Comparison of ENCODE assay signal across 1 cellular context in the genomic region with DNA sequence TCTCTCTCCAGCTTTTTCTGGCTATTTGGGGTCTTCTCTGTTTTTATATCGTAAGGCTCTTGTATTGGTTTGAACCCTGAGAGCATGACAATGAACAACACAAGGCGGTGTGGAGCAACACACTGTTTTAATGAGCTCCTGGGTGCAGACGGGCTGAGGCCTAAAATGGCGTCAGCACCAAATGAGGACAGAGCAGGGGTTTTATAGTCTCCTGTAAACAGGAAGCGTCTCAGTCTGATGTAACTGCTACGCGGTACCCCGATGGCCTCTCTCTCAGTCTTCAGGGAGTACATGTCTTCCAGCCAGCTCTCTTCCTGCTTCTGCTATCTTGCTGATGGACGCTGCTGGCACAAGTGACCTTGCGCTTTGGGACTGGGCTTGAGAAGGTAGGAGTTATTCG.
TF ChIP-seq lines count a peak whose summit lies in the region.

No MANE protein-coding gene starts in this region.

TF ChIP-seq in K562, 482 proteins besides CTCF, POLR2A, EP300 and RAD21 (continued from another document and continues in another):
- TF ChIP-seq, protein P1, sequence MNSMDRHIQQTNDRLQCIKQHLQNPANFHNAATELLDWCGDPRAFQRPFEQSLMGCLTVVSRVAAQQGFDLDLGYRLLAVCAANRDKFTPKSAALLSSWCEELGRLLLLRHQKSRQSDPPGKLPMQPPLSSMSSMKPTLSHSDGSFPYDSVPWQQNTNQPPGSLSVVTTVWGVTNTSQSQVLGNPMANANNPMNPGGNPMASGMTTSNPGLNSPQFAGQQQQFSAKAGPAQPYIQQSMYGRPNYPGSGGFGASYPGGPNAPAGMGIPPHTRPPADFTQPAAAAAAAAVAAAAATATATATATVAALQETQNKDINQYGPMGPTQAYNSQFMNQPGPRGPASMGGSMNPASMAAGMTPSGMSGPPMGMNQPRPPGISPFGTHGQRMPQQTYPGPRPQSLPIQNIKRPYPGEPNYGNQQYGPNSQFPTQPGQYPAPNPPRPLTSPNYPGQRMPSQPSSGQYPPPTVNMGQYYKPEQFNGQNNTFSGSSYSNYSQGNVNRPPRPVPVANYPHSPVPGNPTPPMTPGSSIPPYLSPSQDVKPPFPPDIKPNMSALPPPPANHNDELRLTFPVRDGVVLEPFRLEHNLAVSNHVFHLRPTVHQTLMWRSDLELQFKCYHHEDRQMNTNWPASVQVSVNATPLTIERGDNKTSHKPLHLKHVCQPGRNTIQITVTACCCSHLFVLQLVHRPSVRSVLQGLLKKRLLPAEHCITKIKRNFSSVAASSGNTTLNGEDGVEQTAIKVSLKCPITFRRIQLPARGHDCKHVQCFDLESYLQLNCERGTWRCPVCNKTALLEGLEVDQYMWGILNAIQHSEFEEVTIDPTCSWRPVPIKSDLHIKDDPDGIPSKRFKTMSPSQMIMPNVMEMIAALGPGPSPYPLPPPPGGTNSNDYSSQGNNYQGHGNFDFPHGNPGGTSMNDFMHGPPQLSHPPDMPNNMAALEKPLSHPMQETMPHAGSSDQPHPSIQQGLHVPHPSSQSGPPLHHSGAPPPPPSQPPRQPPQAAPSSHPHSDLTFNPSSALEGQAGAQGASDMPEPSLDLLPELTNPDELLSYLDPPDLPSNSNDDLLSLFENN (IDR thresholded peaks at IDR 0.05; ENCODE audit: low read depth in 2 of 2, low read length in 2 of 2): no peak
- TF ChIP-seq PHF20 (IDR thresholded peaks at IDR 0.05; ENCODE audit: partially characterized antibody): no peak
- TF ChIP-seq, protein P2, sequence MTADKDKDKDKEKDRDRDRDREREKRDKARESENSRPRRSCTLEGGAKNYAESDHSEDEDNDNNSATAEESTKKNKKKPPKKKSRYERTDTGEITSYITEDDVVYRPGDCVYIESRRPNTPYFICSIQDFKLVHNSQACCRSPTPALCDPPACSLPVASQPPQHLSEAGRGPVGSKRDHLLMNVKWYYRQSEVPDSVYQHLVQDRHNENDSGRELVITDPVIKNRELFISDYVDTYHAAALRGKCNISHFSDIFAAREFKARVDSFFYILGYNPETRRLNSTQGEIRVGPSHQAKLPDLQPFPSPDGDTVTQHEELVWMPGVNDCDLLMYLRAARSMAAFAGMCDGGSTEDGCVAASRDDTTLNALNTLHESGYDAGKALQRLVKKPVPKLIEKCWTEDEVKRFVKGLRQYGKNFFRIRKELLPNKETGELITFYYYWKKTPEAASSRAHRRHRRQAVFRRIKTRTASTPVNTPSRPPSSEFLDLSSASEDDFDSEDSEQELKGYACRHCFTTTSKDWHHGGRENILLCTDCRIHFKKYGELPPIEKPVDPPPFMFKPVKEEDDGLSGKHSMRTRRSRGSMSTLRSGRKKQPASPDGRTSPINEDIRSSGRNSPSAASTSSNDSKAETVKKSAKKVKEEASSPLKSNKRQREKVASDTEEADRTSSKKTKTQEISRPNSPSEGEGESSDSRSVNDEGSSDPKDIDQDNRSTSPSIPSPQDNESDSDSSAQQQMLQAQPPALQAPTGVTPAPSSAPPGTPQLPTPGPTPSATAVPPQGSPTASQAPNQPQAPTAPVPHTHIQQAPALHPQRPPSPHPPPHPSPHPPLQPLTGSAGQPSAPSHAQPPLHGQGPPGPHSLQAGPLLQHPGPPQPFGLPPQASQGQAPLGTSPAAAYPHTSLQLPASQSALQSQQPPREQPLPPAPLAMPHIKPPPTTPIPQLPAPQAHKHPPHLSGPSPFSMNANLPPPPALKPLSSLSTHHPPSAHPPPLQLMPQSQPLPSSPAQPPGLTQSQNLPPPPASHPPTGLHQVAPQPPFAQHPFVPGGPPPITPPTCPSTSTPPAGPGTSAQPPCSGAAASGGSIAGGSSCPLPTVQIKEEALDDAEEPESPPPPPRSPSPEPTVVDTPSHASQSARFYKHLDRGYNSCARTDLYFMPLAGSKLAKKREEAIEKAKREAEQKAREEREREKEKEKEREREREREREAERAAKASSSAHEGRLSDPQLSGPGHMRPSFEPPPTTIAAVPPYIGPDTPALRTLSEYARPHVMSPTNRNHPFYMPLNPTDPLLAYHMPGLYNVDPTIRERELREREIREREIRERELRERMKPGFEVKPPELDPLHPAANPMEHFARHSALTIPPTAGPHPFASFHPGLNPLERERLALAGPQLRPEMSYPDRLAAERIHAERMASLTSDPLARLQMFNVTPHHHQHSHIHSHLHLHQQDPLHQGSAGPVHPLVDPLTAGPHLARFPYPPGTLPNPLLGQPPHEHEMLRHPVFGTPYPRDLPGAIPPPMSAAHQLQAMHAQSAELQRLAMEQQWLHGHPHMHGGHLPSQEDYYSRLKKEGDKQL (CRISPR knock-in tag; IDR thresholded peaks at IDR 0.05; ENCODE audit: borderline replicate concordance): no peak
- TF ChIP-seq NR4A1 (CRISPR knock-in tag; IDR thresholded peaks at IDR 0.05): no peak
- TF ChIP-seq NR4A1 (tag; IDR thresholded peaks at IDR 0.05): peak; percentile 85
- no peak for TF ChIP-seq MIER1 (IDR thresholded peaks at IDR 0.05; ENCODE audit: low read depth)
- TF ChIP-seq, protein P3, sequence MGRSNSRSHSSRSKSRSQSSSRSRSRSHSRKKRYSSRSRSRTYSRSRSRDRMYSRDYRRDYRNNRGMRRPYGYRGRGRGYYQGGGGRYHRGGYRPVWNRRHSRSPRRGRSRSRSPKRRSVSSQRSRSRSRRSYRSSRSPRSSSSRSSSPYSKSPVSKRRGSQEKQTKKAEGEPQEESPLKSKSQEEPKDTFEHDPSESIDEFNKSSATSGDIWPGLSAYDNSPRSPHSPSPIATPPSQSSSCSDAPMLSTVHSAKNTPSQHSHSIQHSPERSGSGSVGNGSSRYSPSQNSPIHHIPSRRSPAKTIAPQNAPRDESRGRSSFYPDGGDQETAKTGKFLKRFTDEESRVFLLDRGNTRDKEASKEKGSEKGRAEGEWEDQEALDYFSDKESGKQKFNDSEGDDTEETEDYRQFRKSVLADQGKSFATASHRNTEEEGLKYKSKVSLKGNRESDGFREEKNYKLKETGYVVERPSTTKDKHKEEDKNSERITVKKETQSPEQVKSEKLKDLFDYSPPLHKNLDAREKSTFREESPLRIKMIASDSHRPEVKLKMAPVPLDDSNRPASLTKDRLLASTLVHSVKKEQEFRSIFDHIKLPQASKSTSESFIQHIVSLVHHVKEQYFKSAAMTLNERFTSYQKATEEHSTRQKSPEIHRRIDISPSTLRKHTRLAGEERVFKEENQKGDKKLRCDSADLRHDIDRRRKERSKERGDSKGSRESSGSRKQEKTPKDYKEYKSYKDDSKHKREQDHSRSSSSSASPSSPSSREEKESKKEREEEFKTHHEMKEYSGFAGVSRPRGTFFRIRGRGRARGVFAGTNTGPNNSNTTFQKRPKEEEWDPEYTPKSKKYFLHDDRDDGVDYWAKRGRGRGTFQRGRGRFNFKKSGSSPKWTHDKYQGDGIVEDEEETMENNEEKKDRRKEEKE (IDR thresholded peaks at IDR 0.05; ENCODE audit: borderline replicate concordance in 1 of 2, control insufficient read depth in 1 of 2, low read depth in 2 of 2, low read length in 1 of 2): no peak
- TF ChIP-seq, protein P4, sequence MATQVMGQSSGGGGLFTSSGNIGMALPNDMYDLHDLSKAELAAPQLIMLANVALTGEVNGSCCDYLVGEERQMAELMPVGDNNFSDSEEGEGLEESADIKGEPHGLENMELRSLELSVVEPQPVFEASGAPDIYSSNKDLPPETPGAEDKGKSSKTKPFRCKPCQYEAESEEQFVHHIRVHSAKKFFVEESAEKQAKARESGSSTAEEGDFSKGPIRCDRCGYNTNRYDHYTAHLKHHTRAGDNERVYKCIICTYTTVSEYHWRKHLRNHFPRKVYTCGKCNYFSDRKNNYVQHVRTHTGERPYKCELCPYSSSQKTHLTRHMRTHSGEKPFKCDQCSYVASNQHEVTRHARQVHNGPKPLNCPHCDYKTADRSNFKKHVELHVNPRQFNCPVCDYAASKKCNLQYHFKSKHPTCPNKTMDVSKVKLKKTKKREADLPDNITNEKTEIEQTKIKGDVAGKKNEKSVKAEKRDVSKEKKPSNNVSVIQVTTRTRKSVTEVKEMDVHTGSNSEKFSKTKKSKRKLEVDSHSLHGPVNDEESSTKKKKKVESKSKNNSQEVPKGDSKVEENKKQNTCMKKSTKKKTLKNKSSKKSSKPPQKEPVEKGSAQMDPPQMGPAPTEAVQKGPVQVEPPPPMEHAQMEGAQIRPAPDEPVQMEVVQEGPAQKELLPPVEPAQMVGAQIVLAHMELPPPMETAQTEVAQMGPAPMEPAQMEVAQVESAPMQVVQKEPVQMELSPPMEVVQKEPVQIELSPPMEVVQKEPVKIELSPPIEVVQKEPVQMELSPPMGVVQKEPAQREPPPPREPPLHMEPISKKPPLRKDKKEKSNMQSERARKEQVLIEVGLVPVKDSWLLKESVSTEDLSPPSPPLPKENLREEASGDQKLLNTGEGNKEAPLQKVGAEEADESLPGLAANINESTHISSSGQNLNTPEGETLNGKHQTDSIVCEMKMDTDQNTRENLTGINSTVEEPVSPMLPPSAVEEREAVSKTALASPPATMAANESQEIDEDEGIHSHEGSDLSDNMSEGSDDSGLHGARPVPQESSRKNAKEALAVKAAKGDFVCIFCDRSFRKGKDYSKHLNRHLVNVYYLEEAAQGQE (CRISPR knock-in tag; IDR thresholded peaks at IDR 0.05; ENCODE audit: low read depth): 0 out of 2 replicates have a peak, but pooled peaks have one; percentile 34
- TF ChIP-seq NR2F6 (CRISPR knock-in tag; IDR thresholded peaks at IDR 0.05): no peak
- TF ChIP-seq CBX2 (IDR thresholded peaks at IDR 0.05; ENCODE audit: insufficient read depth, low read length, poor library complexity, severe bottlenecking): no peak
- TF ChIP-seq ZNF165 (CRISPR knock-in tag; IDR thresholded peaks at IDR 0.05; ENCODE audit: borderline replicate concordance): 0 out of 2 replicates have a peak, but pooled peaks have one; percentile 57
- no peak for TF ChIP-seq NFIC (IDR thresholded peaks at IDR 0.05)
- TF ChIP-seq, protein P5, sequence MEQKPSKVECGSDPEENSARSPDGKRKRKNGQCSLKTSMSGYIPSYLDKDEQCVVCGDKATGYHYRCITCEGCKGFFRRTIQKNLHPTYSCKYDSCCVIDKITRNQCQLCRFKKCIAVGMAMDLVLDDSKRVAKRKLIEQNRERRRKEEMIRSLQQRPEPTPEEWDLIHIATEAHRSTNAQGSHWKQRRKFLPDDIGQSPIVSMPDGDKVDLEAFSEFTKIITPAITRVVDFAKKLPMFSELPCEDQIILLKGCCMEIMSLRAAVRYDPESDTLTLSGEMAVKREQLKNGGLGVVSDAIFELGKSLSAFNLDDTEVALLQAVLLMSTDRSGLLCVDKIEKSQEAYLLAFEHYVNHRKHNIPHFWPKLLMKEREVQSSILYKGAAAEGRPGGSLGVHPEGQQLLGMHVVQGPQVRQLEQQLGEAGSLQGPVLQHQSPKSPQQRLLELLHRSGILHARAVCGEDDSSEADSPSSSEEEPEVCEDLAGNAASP (IDR thresholded peaks at IDR 0.05): no peak
- no peak for TF ChIP-seq HOXB6 (CRISPR knock-in tag; IDR thresholded peaks at IDR 0.05; ENCODE audit: borderline replicate concordance)
- no peak for TF ChIP-seq KLF16 (IDR thresholded peaks at IDR 0.05)
- TF ChIP-seq, protein P6, sequence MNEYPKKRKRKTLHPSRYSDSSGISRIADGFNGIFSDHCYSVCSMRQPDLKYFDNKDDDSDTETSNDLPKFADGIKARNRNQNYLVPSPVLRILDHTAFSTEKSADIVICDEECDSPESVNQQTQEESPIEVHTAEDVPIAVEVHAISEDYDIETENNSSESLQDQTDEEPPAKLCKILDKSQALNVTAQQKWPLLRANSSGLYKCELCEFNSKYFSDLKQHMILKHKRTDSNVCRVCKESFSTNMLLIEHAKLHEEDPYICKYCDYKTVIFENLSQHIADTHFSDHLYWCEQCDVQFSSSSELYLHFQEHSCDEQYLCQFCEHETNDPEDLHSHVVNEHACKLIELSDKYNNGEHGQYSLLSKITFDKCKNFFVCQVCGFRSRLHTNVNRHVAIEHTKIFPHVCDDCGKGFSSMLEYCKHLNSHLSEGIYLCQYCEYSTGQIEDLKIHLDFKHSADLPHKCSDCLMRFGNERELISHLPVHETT (CRISPR knock-in tag; conservative IDR thresholded peaks at IDR 0.05 in 1 of 2, IDR thresholded peaks at IDR 0.05 in 1 of 2): peak in 1 of 2 experiments; percentile 71; a peak in 2 of 4 replicates
- no peak for TF ChIP-seq ZNF780A (CRISPR knock-in tag; IDR thresholded peaks at IDR 0.05)
- TF ChIP-seq, protein P7, sequence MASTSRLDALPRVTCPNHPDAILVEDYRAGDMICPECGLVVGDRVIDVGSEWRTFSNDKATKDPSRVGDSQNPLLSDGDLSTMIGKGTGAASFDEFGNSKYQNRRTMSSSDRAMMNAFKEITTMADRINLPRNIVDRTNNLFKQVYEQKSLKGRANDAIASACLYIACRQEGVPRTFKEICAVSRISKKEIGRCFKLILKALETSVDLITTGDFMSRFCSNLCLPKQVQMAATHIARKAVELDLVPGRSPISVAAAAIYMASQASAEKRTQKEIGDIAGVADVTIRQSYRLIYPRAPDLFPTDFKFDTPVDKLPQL (IDR thresholded peaks at IDR 0.05; ENCODE audit: extremely low read depth, insufficient read length): no peak
- no peak for TF ChIP-seq PTBP1 (IDR thresholded peaks at IDR 0.05; ENCODE audit: low read depth, low read length)
- no peak for TF ChIP-seq ZKSCAN1 (IDR thresholded peaks at IDR 0.05; ENCODE audit: low read depth, low read length)
